ENCODE assay signal across 1 cellular context in the genomic region with DNA sequence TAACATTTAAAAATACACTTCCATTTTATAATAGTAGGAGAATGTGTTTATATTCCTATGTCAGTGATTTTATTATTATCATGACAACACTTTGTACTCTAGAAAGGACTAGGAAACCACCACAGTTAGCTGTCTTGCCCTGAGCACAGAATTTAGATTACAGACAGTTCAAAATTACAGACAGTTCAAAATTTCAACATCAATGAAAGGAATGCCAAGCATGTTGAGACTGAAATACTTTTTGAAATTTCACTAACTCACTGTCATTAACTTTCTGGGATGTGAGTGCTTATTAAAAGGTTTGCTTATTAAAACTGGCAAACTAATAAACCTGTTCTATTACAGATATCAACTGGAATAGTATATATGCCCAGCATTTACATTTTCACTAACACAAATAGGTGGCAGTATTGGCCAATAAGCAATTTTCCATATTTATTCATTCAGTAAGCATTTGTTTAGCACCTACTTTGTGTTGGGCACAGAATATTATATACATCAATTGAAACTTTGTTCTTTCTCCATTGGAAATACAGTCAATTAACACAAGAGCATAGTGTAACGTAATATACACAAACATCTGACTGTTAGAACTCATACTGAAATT.
TF ChIP-seq lines count a peak whose summit lies in the region.

No MANE protein-coding gene starts in this region.

TF ChIP-seq in WTC11, 78 proteins besides CTCF, POLR2A, EP300 and RAD21 (continued from another document):
- TF ChIP-seq, protein P1, sequence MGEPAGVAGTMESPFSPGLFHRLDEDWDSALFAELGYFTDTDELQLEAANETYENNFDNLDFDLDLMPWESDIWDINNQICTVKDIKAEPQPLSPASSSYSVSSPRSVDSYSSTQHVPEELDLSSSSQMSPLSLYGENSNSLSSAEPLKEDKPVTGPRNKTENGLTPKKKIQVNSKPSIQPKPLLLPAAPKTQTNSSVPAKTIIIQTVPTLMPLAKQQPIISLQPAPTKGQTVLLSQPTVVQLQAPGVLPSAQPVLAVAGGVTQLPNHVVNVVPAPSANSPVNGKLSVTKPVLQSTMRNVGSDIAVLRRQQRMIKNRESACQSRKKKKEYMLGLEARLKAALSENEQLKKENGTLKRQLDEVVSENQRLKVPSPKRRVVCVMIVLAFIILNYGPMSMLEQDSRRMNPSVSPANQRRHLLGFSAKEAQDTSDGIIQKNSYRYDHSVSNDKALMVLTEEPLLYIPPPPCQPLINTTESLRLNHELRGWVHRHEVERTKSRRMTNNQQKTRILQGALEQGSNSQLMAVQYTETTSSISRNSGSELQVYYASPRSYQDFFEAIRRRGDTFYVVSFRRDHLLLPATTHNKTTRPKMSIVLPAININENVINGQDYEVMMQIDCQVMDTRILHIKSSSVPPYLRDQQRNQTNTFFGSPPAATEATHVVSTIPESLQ (CRISPR knock-in tag; IDR thresholded peaks at IDR 0.05): no peak
- TF ChIP-seq ESRRA (CRISPR knock-in tag; IDR thresholded peaks at IDR 0.05; ENCODE audit: borderline replicate concordance) (no peak), CBFB (CRISPR knock-in tag; IDR thresholded peaks at IDR 0.05; ENCODE audit: low read depth) (no peak)
TF ChIP-seq in WTC11: peak in this region for 0.
